Comparison of ENCODE assay signal across 7 cellular contexts in the genomic region with DNA sequence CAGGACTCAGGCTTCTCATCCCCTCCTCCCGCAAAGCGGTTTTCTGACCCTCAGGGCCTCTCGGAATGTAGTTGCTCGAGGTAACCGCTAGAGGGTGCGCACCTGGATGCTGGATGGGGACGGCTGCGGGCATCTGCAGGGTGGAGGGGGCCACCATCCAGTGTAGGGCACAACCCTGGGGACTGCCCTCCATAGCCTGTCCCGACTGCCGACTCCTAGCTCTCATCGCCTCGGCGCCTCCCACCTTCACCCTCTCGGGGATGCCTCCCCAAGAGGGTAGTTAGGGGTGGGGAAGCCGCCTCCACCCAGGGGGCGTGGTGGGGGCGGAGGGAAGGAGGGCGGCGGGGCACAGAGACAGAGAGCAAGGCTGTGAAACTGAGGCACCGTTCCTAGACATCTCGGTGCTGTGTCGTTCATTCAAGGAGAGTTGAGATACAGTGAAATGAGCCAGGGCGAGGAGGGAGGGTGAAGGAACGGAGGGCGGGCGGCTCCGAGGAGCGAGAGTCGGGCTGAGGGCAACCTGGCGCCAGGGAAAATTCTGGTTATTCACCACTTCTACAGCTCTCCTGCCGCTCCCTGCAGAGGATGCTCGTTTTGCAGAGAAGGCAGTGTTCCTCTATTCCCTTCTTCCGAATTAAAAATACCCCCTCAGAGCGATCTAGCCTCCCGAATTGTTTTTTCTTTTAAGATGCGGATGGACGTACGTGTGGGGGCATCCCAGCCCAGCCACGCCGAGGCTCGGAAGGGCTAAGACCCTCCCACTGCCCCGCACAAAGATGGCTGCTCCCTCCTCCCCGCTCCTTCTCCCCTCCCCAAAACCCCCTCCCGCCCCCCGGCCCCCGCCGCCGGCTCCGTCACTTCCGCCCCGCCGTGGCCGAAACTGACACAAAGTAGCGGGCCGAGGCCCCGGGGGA. TPM values are rescaled to one million over a fixed set of nuclear protein-coding genes. Genes with fewer than 3 reads are reported as not detected.
A peak's percentile ranks its signal among the peaks of the same experiment; 100 is the strongest.
DNase-seq lines count a peak whose midpoint lies in the region; ATAC-seq and TF ChIP-seq lines count a peak whose summit lies in the region.

A gene with protein sequence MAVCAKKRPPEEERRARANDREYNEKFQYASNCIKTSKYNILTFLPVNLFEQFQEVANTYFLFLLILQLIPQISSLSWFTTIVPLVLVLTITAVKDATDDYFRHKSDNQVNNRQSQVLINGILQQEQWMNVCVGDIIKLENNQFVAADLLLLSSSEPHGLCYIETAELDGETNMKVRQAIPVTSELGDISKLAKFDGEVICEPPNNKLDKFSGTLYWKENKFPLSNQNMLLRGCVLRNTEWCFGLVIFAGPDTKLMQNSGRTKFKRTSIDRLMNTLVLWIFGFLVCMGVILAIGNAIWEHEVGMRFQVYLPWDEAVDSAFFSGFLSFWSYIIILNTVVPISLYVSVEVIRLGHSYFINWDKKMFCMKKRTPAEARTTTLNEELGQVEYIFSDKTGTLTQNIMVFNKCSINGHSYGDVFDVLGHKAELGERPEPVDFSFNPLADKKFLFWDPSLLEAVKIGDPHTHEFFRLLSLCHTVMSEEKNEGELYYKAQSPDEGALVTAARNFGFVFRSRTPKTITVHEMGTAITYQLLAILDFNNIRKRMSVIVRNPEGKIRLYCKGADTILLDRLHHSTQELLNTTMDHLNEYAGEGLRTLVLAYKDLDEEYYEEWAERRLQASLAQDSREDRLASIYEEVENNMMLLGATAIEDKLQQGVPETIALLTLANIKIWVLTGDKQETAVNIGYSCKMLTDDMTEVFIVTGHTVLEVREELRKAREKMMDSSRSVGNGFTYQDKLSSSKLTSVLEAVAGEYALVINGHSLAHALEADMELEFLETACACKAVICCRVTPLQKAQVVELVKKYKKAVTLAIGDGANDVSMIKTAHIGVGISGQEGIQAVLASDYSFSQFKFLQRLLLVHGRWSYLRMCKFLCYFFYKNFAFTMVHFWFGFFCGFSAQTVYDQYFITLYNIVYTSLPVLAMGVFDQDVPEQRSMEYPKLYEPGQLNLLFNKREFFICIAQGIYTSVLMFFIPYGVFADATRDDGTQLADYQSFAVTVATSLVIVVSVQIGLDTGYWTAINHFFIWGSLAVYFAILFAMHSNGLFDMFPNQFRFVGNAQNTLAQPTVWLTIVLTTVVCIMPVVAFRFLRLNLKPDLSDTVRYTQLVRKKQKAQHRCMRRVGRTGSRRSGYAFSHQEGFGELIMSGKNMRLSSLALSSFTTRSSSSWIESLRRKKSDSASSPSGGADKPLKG (plus strand): TSS at position 857 of the 914 bp plus-strand sequence. CDS start 2,617 bp downstream, outside the sequence.

- H2AFZ ChIP-seq in IMR-90 (replicated peaks; ENCODE audit: low read length, poor library complexity) (peak within 1 kb of the TSS; percentile 97), PC-3 (ENCODE audit: low read length) (peak within 1 kb of the TSS; percentile 96)

- peak within 1 kb of the TSS; percentile 82 for H3K9ac ChIP-seq in IMR-90 (ENCODE audit: low read depth, low read length)
- H3K9ac ChIP-seq in PC-3 (ENCODE audit: low read length): peak within 1 kb of the TSS; percentile 63
- H3K9ac ChIP-seq in muscle layer of colon (ENCODE audit: low read length): peak within 1 kb of the TSS; percentile 58

- dilution Hi-C loops in IMR-90 (cut with HindIII; ENCODE audit: low sequenced_read_pairs, unreplicated experiment): no loop called here

- H3K4me1 Mint-ChIP-seq in activated T-cell treated with anti-CD3 and anti-CD28 coated beads, Interleukin-2, amount 50 U/mL, for 24 hours (ENCODE audit: low read depth): peaks cover 43% of the 10 kb centered on the region

- CTCF ChIA-PET in IMR-90 (lab: Yijun Ruan, JAX): interaction anchor here (1.6 to 2.8 kb wide), 2 partner anchors 10 to 19 kb away, joined by 6 to 23 read pairs; no protein-coding TSS in a partner anchor
- CTCF ChIA-PET in PC-3 (lab: Charles Lee): interaction anchor here (0.5 to 1.8 kb wide), 2 partner anchors 10 to 289 kb away, joined by 3 to 8 read pairs; no protein-coding TSS in a partner anchor

- TF ChIP-seq RAD21 in IMR-90 (IDR thresholded peaks at IDR 0.05; ENCODE audit: low read length): peak; percentile 54

- H3K14ac ChIP-seq in IMR-90 (replicated peaks; ENCODE audit: low read depth, low read length): peak within 1 kb of the TSS; percentile 100

- H3K27ac Mint-ChIP-seq in activated T-cell treated with anti-CD3 and anti-CD28 coated beads, Interleukin-2, amount 50 U/mL, for 24 hours: peak within 1 kb of the TSS; percentile 97

- peak within 1 kb of the TSS; percentile 93 for H4K91ac ChIP-seq in IMR-90 (ENCODE audit: insufficient read depth, low read depth, low read length)

- H3K4ac ChIP-seq in IMR-90 (ENCODE audit: low read depth, low read length): peak within 1 kb of the TSS; percentile 100

- H3K27me3 ChIP-seq in IMR-90 (ENCODE audit: control insufficient read depth, insufficient read depth, low read length) (peaks cover 17% of the 10 kb centered on the region; the same call in 1 of the 2 replicates), PC-3 (ENCODE audit: low read length) (peaks cover 14% of the 10 kb centered on the region; the same call in 1 of the 2 replicates), esophagus (ENCODE audit: control insufficient read depth in 1 of 2, insufficient read depth in 2 of 2, low read length in 2 of 2) (no peaks in the 10 kb centered on the region), muscle layer of colon (ENCODE audit: control insufficient read depth in 1 of 2, insufficient read depth in 2 of 2, low read length in 2 of 2) (no peaks in the 10 kb centered on the region)

- H3K4me2 ChIP-seq in IMR-90 (ENCODE audit: low read depth, low read length) (peak within 1 kb of the TSS; percentile 96), PC-3 (ENCODE audit: low read length) (peak within 1 kb of the TSS; percentile 87)

- peaks cover 22% of the 10 kb centered on the region for H3K4me1 ChIP-seq in IMR-90 (ENCODE audit: control insufficient read depth, insufficient read depth, low read length)
- H3K4me1 ChIP-seq in PC-3 (ENCODE audit: insufficient read depth, low read length): peaks cover 25% of the 10 kb centered on the region
- peaks cover 7 to 19% of the 10 kb centered on the region in 2 donors for H3K4me1 ChIP-seq in esophagus (ENCODE audit: control insufficient read depth in 2 of 2, insufficient read depth in 2 of 2, low read length in 1 of 2)
- peaks cover 31% of the 10 kb centered on the region for H3K4me1 ChIP-seq in muscle layer of colon (ENCODE audit: insufficient read depth, low read length)

- peak within 1 kb of the TSS; percentile 81 to 92 for H4K8ac ChIP-seq in IMR-90 (ENCODE audit: low read depth in 2 of 2, low read length in 2 of 2)

- POLR2A ChIA-PET in IMR-90 (lab: Charles Lee; ENCODE audit: unreplicated experiment) (interaction anchor here (0.6 kb wide), 1 partner anchor 14 kb away, joined by 4 read pairs; no protein-coding TSS in a partner anchor), PC-3 (lab: Charles Lee; ENCODE audit: unreplicated experiment) (interaction anchor here (1.0 kb wide), 1 partner anchor 9 kb away, joined by 4 read pairs; no protein-coding TSS in a partner anchor)

- peak within 1 kb of the TSS; percentile 97 for H2AK5ac ChIP-seq in IMR-90 (ENCODE audit: low read depth, low read length)

- peak within 1 kb of the TSS; percentile 66 for H3K18ac ChIP-seq in IMR-90 (ENCODE audit: low read depth, low read length)

- WGBS in IMR-90 (ENCODE audit: extremely low coverage in 2 of 2, insufficient read length in 1 of 2), 2 experiments: no CpG with 5 or more reads among the region's 56 CpGs
- 0 to 1% methylated on average over 55 to 56 of the region's 56 CpGs for WGBS in esophagus, 2 donors

- peak within 1 kb of the TSS; percentile 62; the same call in 1 of the 3 replicates for H2BK15ac ChIP-seq in IMR-90 (ENCODE audit: low read depth, low read length)

- H2BK5ac ChIP-seq in IMR-90 (ENCODE audit: low read depth, low read length, poor library complexity, severe bottlenecking): peak within 1 kb of the TSS; percentile 90

- peak within 1 kb of the TSS; percentile 77 for H3K4me3 ChIP-seq in IMR-90 (ENCODE audit: insufficient read depth, low read depth, low read length)
- peak within 1 kb of the TSS; percentile 79 for H3K4me3 ChIP-seq in PC-3 (ENCODE audit: low read length)
- peak within 1 kb of the TSS; percentile 56 to 60 for H3K4me3 ChIP-seq in esophagus (ENCODE audit: low read depth in 1 of 2, low read length in 2 of 2)
- peak within 1 kb of the TSS; percentile 60 to 91 for H3K4me3 ChIP-seq in muscle layer of colon (ENCODE audit: low read depth in 1 of 2, low read length in 2 of 2)

- peak; percentile 49 for ATAC-seq in GM18517 (IDR thresholded peaks at IDR 0.05; ENCODE audit: unreplicated experiment)
- ATAC-seq in IMR-90 (ENCODE audit: low read depth): peak; percentile 52
- peak; percentile 40 for ATAC-seq in PC-3

- peak within 1 kb of the TSS; percentile 100 for H3K23ac ChIP-seq in IMR-90 (ENCODE audit: low read depth, low read length)

- peak; percentile 86 for TF ChIP-seq CTCF in IMR-90 (conservative IDR thresholded peaks at IDR 0.05; ENCODE audit: low read depth, low read length)
- TF ChIP-seq CTCF in PC-3 (conservative IDR thresholded peaks at IDR 0.05; ENCODE audit: low read depth, low read length): peak; percentile 97

- peak within 1 kb of the TSS; percentile 96 for H2BK120ac ChIP-seq in IMR-90 (ENCODE audit: low read depth, low read length)

- no TSS peak for BruUV-seq in IMR-90 (replicated peaks; lab: Mats Ljungman, UMichigan)
- BruUV-seq in PC-3 (replicated peaks; lab: Mats Ljungman, UMichigan): no TSS peak

- H3K27ac ChIP-seq in IMR-90 (ENCODE audit: insufficient read depth, low read length) (peak within 1 kb of the TSS; percentile 88), PC-3 (ENCODE audit: low read length) (peak within 1 kb of the TSS; percentile 76), esophagus (ENCODE audit: low read depth in 2 of 2, low read length in 1 of 2) (peak within 1 kb of the TSS; percentile 89 to 90), muscle layer of colon (ENCODE audit: low read depth, low read length) (peak within 1 kb of the TSS; percentile 81)

- no peaks in the 10 kb centered on the region for H3K27me3 Mint-ChIP-seq in activated T-cell treated with anti-CD3 and anti-CD28 coated beads, Interleukin-2, amount 50 U/mL, for 24 hours

- peaks cover 23% of the 10 kb centered on the region for H3K9me1 ChIP-seq in IMR-90 (ENCODE audit: insufficient read depth, low read length)

- DNase-seq in IMR-90 (peak; percentile 65), PC-3 (peak; percentile 92)
- peak; percentile 88 for DNase-seq in activated T-cell treated with anti-CD3 and anti-CD28 coated beads, Interleukin-2, amount 50 U/mL, for 24 hours
- DNase-seq in stimulated activated CD8-positive, alpha-beta memory T cell treated with anti-CD3 and anti-CD28 coated beads, Interleukin-7, amount 100 ng/mL, for 1 hour (ENCODE audit: low read depth in 2 of 2): peak; percentile 54 to 63

- H3K36me3 Mint-ChIP-seq in activated T-cell treated with anti-CD3 and anti-CD28 coated beads, Interleukin-2, amount 50 U/mL, for 24 hours (ENCODE audit: low read depth): peaks cover 19% of the 10 kb centered on the region

- H3K4me3 Mint-ChIP-seq in activated T-cell treated with anti-CD3 and anti-CD28 coated beads, Interleukin-2, amount 50 U/mL, for 24 hours: peak within 1 kb of the TSS; percentile 98

- in situ Hi-C loops in IMR-90 (cut with MboI; ENCODE audit: low sequenced_read_pairs): no loop called here

- H3K36me3 ChIP-seq in IMR-90 (ENCODE audit: control insufficient read depth, insufficient read depth, low read length) (peaks cover 1% of the 10 kb centered on the region; the same call in 1 of the 2 replicates), PC-3 (ENCODE audit: low read depth, low read length) (no peaks in the 10 kb centered on the region), esophagus (ENCODE audit: control insufficient read depth in 2 of 2, insufficient read depth in 2 of 2, low read length in 1 of 2) (no peaks in the 10 kb centered on the region), muscle layer of colon (ENCODE audit: insufficient read depth, low read length) (no peaks in the 10 kb centered on the region)

- H4K20me1 ChIP-seq in IMR-90 (ENCODE audit: insufficient read depth, low read length) (peaks cover 18% of the 10 kb centered on the region; the same call in 1 of the 2 replicates), PC-3 (ENCODE audit: low read length) (no peaks in the 10 kb centered on the region)

- peak within 1 kb of the TSS; percentile 100 for H2AK9ac ChIP-seq in IMR-90 (replicated peaks; ENCODE audit: low read depth, low read length, poor library complexity)

- no peak for TF ChIP-seq POLR2A in IMR-90 (IDR thresholded peaks at IDR 0.05; ENCODE audit: low read depth, low read length)

- H2BK20ac ChIP-seq in IMR-90 (ENCODE audit: low read depth, low read length): peak within 1 kb of the TSS; percentile 82

- intact Hi-C loops in IMR-90 (cut with micrococcal nuclease): loop anchor here (5.0 kb wide), 1 partner anchor 128 kb away; no protein-coding TSS in a partner anchor
- intact Hi-C loops in PC-3 (cut with micrococcal nuclease): loop anchor here (5.0 kb wide), 1 partner anchor 152 kb away; no protein-coding TSS in a partner anchor

- H3K9me3 ChIP-seq in IMR-90 (ENCODE audit: control insufficient read depth, insufficient read depth, low read length) (no peaks in the 10 kb centered on the region), PC-3 (ENCODE audit: low read length) (no peaks in the 10 kb centered on the region), esophagus (ENCODE audit: control insufficient read depth in 2 of 2, insufficient read depth in 1 of 2, low read depth in 1 of 2, low read length in 1 of 2) (no peaks in the 10 kb centered on the region), muscle layer of colon (ENCODE audit: low read length) (no peaks in the 10 kb centered on the region)

- peaks cover 4% of the 10 kb centered on the region for H3F3A ChIP-seq in PC-3 (ENCODE audit: low read length, unreplicated experiment)

- peaks cover 24 to 45% of the 10 kb centered on the region in 2 experiments for H3K79me1 ChIP-seq in IMR-90 (ENCODE audit: low read depth in 1 of 2, low read length in 2 of 2)

- H4K5ac ChIP-seq in IMR-90 (ENCODE audit: low read depth, low read length): peak within 1 kb of the TSS; percentile 68

- H3K9me2 ChIP-seq in PC-3 (replicated peaks; ENCODE audit: low read length): no peaks in the 10 kb centered on the region

- no peaks in the 10 kb centered on the region for H3K79me2 ChIP-seq in PC-3 (ENCODE audit: low read length)

- no peaks in the 10 kb centered on the region for H3K9me3 Mint-ChIP-seq in activated T-cell treated with anti-CD3 and anti-CD28 coated beads, Interleukin-2, amount 50 U/mL, for 24 hours

- peak within 1 kb of the TSS; percentile 89 for H3K56ac ChIP-seq in IMR-90 (ENCODE audit: extremely low read depth, insufficient read depth, low read length)

RNA-seq across cellular contexts. Expression of the gene that starts here (rescaled TPM):
- total RNA-seq in IMR-90 (2012; rRNA removed) (91.0 and 91.9 TPM in 2 replicates), PC-3 (2014; rRNA removed) (25.7 and 36.3 TPM in 2 replicates)
- polyA plus RNA-seq in IMR-90 (2012; rRNA removed) (79.4 and 86.1 TPM in 2 replicates), esophagus (1 to 10 TPM; 4.3 to 6.7 TPM)
- polyA plus RNA-seq in IMR-90 (2012; cell fraction: cytosol; rRNA removed): 44.9 and 89.2 TPM in 2 replicates
- polyA plus RNA-seq in IMR-90 (2012; cell fraction: nucleus; rRNA removed; ENCODE audit: low replicate concordance): 90.5 and 239 TPM in 2 replicates

Comparison
In these comparisons a context has a peak if more than half of its experiments do, and no peak if none do; other contexts are left out.
1. Peak in every context shown above with its lines: DNase-seq, ATAC-seq, H3K4me3 ChIP-seq and H3K27ac ChIP-seq.
2. RNA of the gene that starts here (polyA plus RNA-seq): 44.9 to 239 TPM in IMR-90; 4.3 to 6.7 TPM in esophagus; every median in the first group is over 4 times any median in the second.